26 cellular contexts compared by ENCODE assay signal in the genomic region with DNA sequence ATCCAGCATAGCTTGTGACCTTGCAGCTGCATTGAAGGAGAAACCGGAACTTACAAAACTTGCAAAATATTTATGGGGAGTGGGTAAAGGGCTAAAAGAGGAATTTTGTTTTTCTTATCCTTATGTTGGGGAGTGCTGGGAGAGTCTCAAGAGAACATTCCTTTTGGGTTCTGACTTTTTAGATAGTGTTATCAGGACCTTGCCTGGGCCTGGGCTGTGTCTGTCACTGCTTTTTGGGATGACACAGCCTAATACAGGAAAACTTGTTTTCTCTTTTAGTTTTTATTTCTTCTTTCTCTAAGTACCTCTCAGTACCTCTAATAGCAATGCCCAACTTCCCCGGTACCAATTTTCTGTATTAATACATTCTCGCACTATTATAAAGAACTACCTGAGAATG.
"Had no signal": no experiment of that assay in that cellular context is flagged by ENCODE, and none has a peak within 500 bp of the region (broad histone marks: within the 10 kb centered on the region; RNA-seq: fewer than 3 reads in every experiment).

No MANE protein-coding gene starts in this region.

- H3K4me1 ChIP-seq: colonic mucosa, foreskin keratinocyte, gastroesophageal sphincter, left lung, lower lobe of right lung, psoas muscle, sigmoid colon, testis, tibial artery had no signal

- ATAC-seq: esophagus mucosa; foreskin keratinocyte; gastroesophageal sphincter; left lung; lower lobe of right lung; natural killer cell; psoas muscle; stimulated activated memory B cell treated with anti-CD40 and anti-IgM and Interleukin-4, amounts not matched to agents 10 μg/mL and 1 μg/mL and 100 μg/mL, for 72 hours; stimulated activated naive CD8-positive, alpha-beta T cell treated with anti-CD3 and anti-CD28 coated beads, Interleukin-15, Interleukin-2, amounts not matched to agents 100 U/mL and 50 U/mL, for 24 hours had no signal

- H3K36me3 ChIP-seq: colonic mucosa, gastroesophageal sphincter, heart left ventricle, left lung, lower lobe of right lung, ovary, sigmoid colon, tibial artery had no signal

- H3K27me3 ChIP-seq: colonic mucosa, foreskin keratinocyte, gastroesophageal sphincter, heart left ventricle, hepatocyte, left lung, ovary, sigmoid colon, testis, tibial artery had no signal

- H3K9me3 ChIP-seq: colonic mucosa, gastroesophageal sphincter, lower lobe of right lung, ovary, psoas muscle, sigmoid colon, testis had no signal

- H3K27ac ChIP-seq: colonic mucosa, epithelial cell of prostate, foreskin keratinocyte, gastroesophageal sphincter, hepatocyte, left lung, lower lobe of right lung, ovary, psoas muscle, sigmoid colon, testis, tibial artery had no signal

- DNase-seq: colonic mucosa; effector CD8-positive, alpha-beta T cell; endodermal cell; foreskin keratinocyte; heart left ventricle; kidney; left lung; lower lobe of right lung; natural killer cell; occipital lobe; ovary; posterior cingulate gyrus; psoas muscle; retina; sigmoid colon; stimulated activated CD4-positive, alpha-beta T cell treated with anti-CD3 and anti-CD28 coated beads, Interleukin-2, amount 100 ng/mL, for 24 hours; stimulated activated CD4-positive, alpha-beta T cell treated with anti-CD3 and anti-CD28 coated beads, Interleukin-4, amount 100 ng/mL, for 24 hours; stimulated activated naive CD8-positive, alpha-beta T cell treated with anti-CD3 and anti-CD28 coated beads, Interleukin-15, Interleukin-2, amounts not matched to agents 100 U/mL and 50 U/mL, for 24 hours; substantia nigra; testis; tibial artery had no signal

- H3K4me3 ChIP-seq: colonic mucosa, gastroesophageal sphincter, heart left ventricle, hepatocyte, left lung, lower lobe of right lung, ovary, psoas muscle, sigmoid colon, testis, tibial artery had no signal

- FAIRE-seq: kidney had no signal
